ENCODE assay signal across 15 cellular contexts in the genomic region with DNA sequence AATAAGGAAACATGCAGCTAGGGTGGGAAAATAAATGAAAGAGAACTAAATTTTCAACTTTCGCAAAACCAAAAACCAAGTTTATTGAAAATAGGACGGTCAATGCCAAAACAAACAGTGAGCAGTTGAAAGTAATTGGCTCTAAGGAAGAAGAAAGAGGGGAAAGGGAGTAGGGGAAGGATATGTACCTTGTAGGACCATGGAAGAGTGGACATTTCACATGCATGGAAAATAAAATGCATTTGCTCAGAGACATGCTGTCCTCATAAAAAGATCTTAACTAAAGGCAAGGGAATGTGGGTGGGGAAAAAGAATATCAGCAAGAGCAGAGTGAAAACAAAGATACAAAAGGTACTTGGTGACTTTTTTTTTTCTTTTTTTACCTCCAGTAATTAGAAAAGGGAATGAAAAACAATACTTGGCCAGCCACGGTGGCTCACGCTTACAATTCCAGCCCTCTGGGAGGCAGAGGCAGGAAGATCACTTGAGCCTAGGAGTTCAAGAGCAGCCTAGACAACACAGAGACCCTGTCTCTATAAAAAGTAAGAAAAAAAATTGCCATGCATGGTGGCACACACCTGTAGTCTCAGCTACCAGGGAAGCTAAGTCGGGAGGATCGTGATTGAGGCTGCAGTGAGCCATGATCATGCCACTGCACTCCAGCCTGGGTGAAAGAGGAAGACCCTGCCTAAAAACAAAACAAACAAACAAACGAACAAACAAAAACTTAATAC. TPM values are rescaled to one million over a fixed set of nuclear protein-coding genes. Genes with fewer than 3 reads are reported as not detected.
DNase-seq lines count a peak whose midpoint lies in the region; ATAC-seq, FAIRE-seq and TF ChIP-seq lines count a peak whose summit lies in the region.
"Had no signal": no experiment of that assay in that cellular context is flagged by ENCODE, and none has a peak within 500 bp of the region (broad histone marks: within the 10 kb centered on the region; RNA-seq: fewer than 3 reads in every experiment).

No MANE protein-coding gene starts in this region.

- no peak overlapping the region for H3K4me3 ChIP-seq in CD8-positive, alpha-beta memory T cell (ENCODE audit: low read length)
- H3K4me3 ChIP-seq in LNCaP clone FGC (ENCODE audit: low read depth, low read length) (peak overlapping the region; percentile 8), GM12878 (no peak overlapping the region), Peyer's patch (no peak overlapping the region)

- H3K36me3 ChIP-seq in CD8-positive, alpha-beta memory T cell (ENCODE audit: insufficient read depth, low read length): no peaks in the 10 kb centered on the region
- H3K36me3 ChIP-seq in GM12878 (ENCODE audit: control insufficient read depth in 2 of 2, insufficient read depth in 2 of 2, low read length in 1 of 2) (no peaks in the 10 kb centered on the region), Peyer's patch (peaks cover 0 to 8% (median 0%) of the 10 kb centered on the region in 3 donors)

- peaks cover 0 to 20% (median 10%) of the 10 kb centered on the region in 3 donors for H3K36me3 Mint-ChIP-seq in CD8-positive, alpha-beta memory T cell

- H3K4me1 Mint-ChIP-seq in CD8-positive, alpha-beta memory T cell: peaks cover 10 to 35% (median 27%) of the 10 kb centered on the region in 3 donors

- H3K27ac Mint-ChIP-seq in CD8-positive, alpha-beta memory T cell: no peak overlapping the region

- H3K27me3 Mint-ChIP-seq in CD8-positive, alpha-beta memory T cell: no peaks in the 10 kb centered on the region

- RAD21 ChIA-PET in GM12878 (lab: Charles Lee; ENCODE audit: unreplicated experiment): no interaction called here

- no peak for TF ChIP-seq EP300 in GM12878 (IDR thresholded peaks at IDR 0.05; ENCODE audit: borderline replicate concordance in 1 of 2, control insufficient read depth in 1 of 2, low read depth in 2 of 2, low read length in 2 of 2)

- BruUV-seq in GM12878 (replicated peaks; lab: Mats Ljungman, UMichigan): no TSS peak

- DNase-seq in CD8-positive, alpha-beta memory T cell: no peak
- peak; percentile 93 for DNase-seq in LNCaP clone FGC (ENCODE audit: low read depth)
- no peak for DNase-seq in GM12878 (ENCODE audit: low read depth, low spot score)
- DNase-seq in sciatic nerve (ENCODE audit: low spot score): no peak
- no peak for DNase-seq in activated CD4-positive, alpha-beta T cell treated with anti-CD3 and anti-CD28 coated beads, Interleukin-2, amount 50 U/mL, for 48 hours
- DNase-seq in NCI-H1417 treated with DMSO at 0.1 percent for 48 hours (lab: John Stamatoyannopoulos, UW): no peak
- DNase-seq in GM12891 (ENCODE audit: insufficient read length, low spot score): no peak
- no peak for DNase-seq in Peyer's patch
- DNase-seq: Calu3, NCI-H1436 treated with DMSO at 0.1 percent for 48 hours, NCI-H2081 treated with DMSO at 0.1 percent for 48 hours, NCI-H345, NCI-H526 treated with DMSO at 0.1 percent for 48 hours had no signal

- H4K20me1 ChIP-seq in GM12878 (ENCODE audit: control insufficient read depth, insufficient read depth): no peaks in the 10 kb centered on the region

- peak overlapping the region; percentile 25 for H3K27ac ChIP-seq in CD8-positive, alpha-beta memory T cell (ENCODE audit: low read depth, low read length)
- H3K27ac ChIP-seq in GM12878 (ENCODE audit: control insufficient read depth, insufficient read depth) (no peak overlapping the region), Peyer's patch (no peak overlapping the region)

- WGBS in GM12878 (ENCODE audit: insufficient coverage, insufficient replicate concordance, low lambda C conversion rate, missing lambda C conversion rate): 80% methylated on average over 7 of the region's 7 CpGs

- POLR2A ChIA-PET in CD8-positive, alpha-beta memory T cell (lab: Charles Lee): interaction anchor here (0.6 kb wide), 1 partner anchor 183 kb away, joined by 6 read pairs; no protein-coding TSS in a partner anchor
- POLR2A ChIA-PET in GM12878 (lab: Charles Lee): no interaction called here

- no peak overlapping the region for H3K4me2 ChIP-seq in GM12878 (ENCODE audit: control insufficient read depth, insufficient read depth)

- FAIRE-seq in GM12878 (lab: Jason Lieb, UNC): no peak
- FAIRE-seq in GM12891 (lab: Jason Lieb, UNC): no peak
- FAIRE-seq: H54, HepG2 had no signal

- H3K4me1 ChIP-seq in CD8-positive, alpha-beta memory T cell (ENCODE audit: insufficient read depth, low read length): peaks cover 8% of the 10 kb centered on the region
- peaks cover 6% of the 10 kb centered on the region for H3K4me1 ChIP-seq in GM12878 (ENCODE audit: control insufficient read depth, insufficient read depth, low read length)
- H3K4me1 ChIP-seq in Peyer's patch: peaks cover 0 to 7% (median 0%) of the 10 kb centered on the region in 4 donors

- H3K9me3 ChIP-seq in CD8-positive, alpha-beta memory T cell (ENCODE audit: low read length): no peaks in the 10 kb centered on the region
- H3K9me3 ChIP-seq in GM12878 (replicated peaks; ENCODE audit: control insufficient read depth, insufficient read depth, low read length) (no peaks in the 10 kb centered on the region), Peyer's patch (no peaks in the 10 kb centered on the region)

- in situ Hi-C loops in GM12878 (cut with MboI): no loop called here

- H2AFZ ChIP-seq in GM12878 (ENCODE audit: control insufficient read depth, low read depth, low read length): peak overlapping the region; percentile 24; the same call in 1 of the 2 replicates

- no peaks in the 10 kb centered on the region for H3K27me3 ChIP-seq in CD8-positive, alpha-beta memory T cell (ENCODE audit: insufficient read depth, low read length, poor library complexity, severe bottlenecking)
- H3K27me3 ChIP-seq in GM12878 (replicated peaks in 1 of 2; ENCODE audit: control insufficient read depth in 2 of 2, insufficient read depth in 2 of 2, low read length in 1 of 2) (no peaks in the 10 kb centered on the region), Peyer's patch (no peaks in the 10 kb centered on the region)

- CTCF ChIA-PET in CD8-positive, alpha-beta memory T cell (lab: Charles Lee): no interaction called here
- CTCF ChIA-PET in GM12878 (lab: Yijun Ruan, JAX): interaction anchor here (0.7 to 2.9 kb wide), 4 partner anchors 9 to 524 kb away, joined by 3 to 8 read pairs (median 5); no protein-coding TSS in a partner anchor

- H3K4me3 Mint-ChIP-seq in CD8-positive, alpha-beta memory T cell: no peak overlapping the region

- no peaks in the 10 kb centered on the region; the same call in 1 of the 2 replicates for H3K79me2 ChIP-seq in GM12878 (ENCODE audit: control insufficient read depth, insufficient read depth, low read length)

- no peaks in the 10 kb centered on the region for H3K9me3 Mint-ChIP-seq in CD8-positive, alpha-beta memory T cell

- no peak for TF ChIP-seq POLR2A in GM12878 (IDR thresholded peaks at IDR 0.05; ENCODE audit: low read depth, low read length)
- TF ChIP-seq POLR2A in GM12891 (IDR thresholded peaks at IDR 0.05; ENCODE audit: low read depth, low read length): no peak
- TF ChIP-seq POLR2A in Peyer's patch (IDR thresholded peaks at IDR 0.05): no peak

- no peak for TF ChIP-seq CTCF in LNCaP clone FGC (IDR thresholded peaks at IDR 0.05; ENCODE audit: control insufficient read depth, extremely low read depth, insufficient read depth)
- TF ChIP-seq CTCF in GM12878 (IDR thresholded peaks at IDR 0.05 in 2 of 3, conservative IDR thresholded peaks at IDR 0.05 in 1 of 3; ENCODE audit: control insufficient read depth in 2 of 3, extremely low read depth in 1 of 3, insufficient read depth in 1 of 3, low read depth in 3 of 3, low read length in 3 of 3): no peak
- TF ChIP-seq CTCF in Peyer's patch (IDR thresholded peaks at IDR 0.05): no peak

- no peak overlapping the region for H3K9ac ChIP-seq in GM12878 (ENCODE audit: control insufficient read depth, insufficient read depth, low read length)

- SMC1A ChIA-PET in GM12878 (lab: Charles Lee; ENCODE audit: uncharacterized antibody, unreplicated experiment): interaction anchor here (1.1 kb wide), 1 partner anchor 29 kb away, joined by 3 read pairs; no protein-coding TSS in a partner anchor

- intact Hi-C loops in GM12878 (cut with micrococcal nuclease; ENCODE audit: unreplicated experiment) (loop anchor here (10.0 kb wide), 1 partner anchor 149 kb away; a partner anchor contains a TSS), sciatic nerve (cut with DNase I) (no loop called here)

- no peak for TF ChIP-seq RAD21 in GM12878 (IDR thresholded peaks at IDR 0.05; ENCODE audit: insufficient read depth, low read depth, low read length)

- no peak for ATAC-seq in GM12878
- peak; percentile 32 for ATAC-seq in sciatic nerve
- ATAC-seq: HepG2 had no signal

RNA-seq across cellular contexts. Expression of a gene that starts 6.6 kb away (rescaled TPM):
- 1 to 10 TPM; 3.8 to 4.6 TPM for total RNA-seq in CD8-positive, alpha-beta memory T cell
- polyA plus RNA-seq in CD8-positive, alpha-beta memory T cell: 1.8 TPM
- 10.0 and 10.6 TPM in 2 replicates for total RNA-seq in GM12878 (2013; cell fraction: nucleolus; rRNA removed)
- total RNA-seq in GM12878 (2014; rRNA removed) (3.9 and 4.4 TPM in 2 replicates), GM12878 (2014; rRNA removed; fragmentation: Illumina TruSeq; extraction: Trizol) (6.7 TPM in 2 replicates), GM12878 (2021) (6.6 and 7.9 TPM in 2 replicates), sciatic nerve (15.2 TPM), Peyer's patch (1 to 10 TPM; 3.3 to 5.6 (median 4.6) TPM)
- polyA plus RNA-seq in GM12878 (2011; ENCODE audit: low read depth): 1.4 TPM
- polyA plus RNA-seq in GM12878 (2011; rRNA removed) (6.9 and 10.8 TPM in 2 replicates), GM12878 (2014; fragmentation: Illumina TruSeq; extraction: Trizol) (5.5 and 7.9 TPM in 2 replicates), GM12878 (2014; fragmentation: Nextera tagmentation; extraction: Ambion mirVana) (1 to 10 TPM; 1.2 to 1.6 TPM), GM12878 (2014; rRNA removed) (3.3 and 3.5 TPM in 2 replicates), GM12878 (2016; fragmentation: Nextera tagmentation; extraction: Ambion mirVana) (1 to 10 TPM; 5.5 to 7.1 TPM)
- 2.2 and 2.4 TPM in 2 replicates for polyA plus RNA-seq in GM12878 (2011; cell fraction: cytosol; rRNA removed)
- polyA plus RNA-seq in GM12878 (2011; cell fraction: nucleus; rRNA removed): 4.2 and 4.7 TPM in 2 replicates
- polyA plus RNA-seq in GM12878 (2012): 3.1 and 4.0 TPM in 2 replicates
- polyA minus RNA-seq in GM12878 (2011; rRNA and poly(A)+ RNA removed): 4.2 and 5.0 TPM in 2 replicates
- 1.8 and 3.6 TPM in 2 replicates for polyA minus RNA-seq in GM12878 (2011; cell fraction: cytosol; rRNA and poly(A)+ RNA removed)
- 6.9 and 14.6 TPM in 2 replicates for polyA minus RNA-seq in GM12878 (2011; cell fraction: nucleus; rRNA and poly(A)+ RNA removed)
- 2.5 TPM for polyA plus RNA-seq in GM12891 (2012; ENCODE audit: low read depth, missing spikeins)

RNA-seq across cellular contexts. Expression of a gene that starts 6.9 kb away (rescaled TPM):
- under 1 TPM; 0.50 to 0.91 TPM for total RNA-seq in CD8-positive, alpha-beta memory T cell
- not detected for polyA plus RNA-seq in CD8-positive, alpha-beta memory T cell
- total RNA-seq in GM12878 (2013; cell fraction: nucleolus; rRNA removed): 0.22 and 0.29 TPM in 2 replicates
- total RNA-seq in GM12878 (2014; rRNA removed) (0.11 and 0.33 TPM in 2 replicates), GM12878 (2014; rRNA removed; fragmentation: Illumina TruSeq; extraction: Trizol) (0.18 and 0.32 TPM in 2 replicates), GM12878 (2021) (0.24 and 0.72 TPM in 2 replicates), sciatic nerve (1.1 TPM), Peyer's patch (1 to 10 TPM in 1 of 4 donors, under 1 TPM in 2, not detected in 1; 0.18 to 1.7 (median 0.40) TPM)
- polyA plus RNA-seq in GM12878 (2011; ENCODE audit: low read depth): 0.25 TPM
- polyA plus RNA-seq in GM12878 (2011; rRNA removed) (0.26 and 0.37 TPM in 2 replicates), GM12878 (2014; fragmentation: Illumina TruSeq; extraction: Trizol) (0.28 and 0.84 TPM in 2 replicates), GM12878 (2014; fragmentation: Nextera tagmentation; extraction: Ambion mirVana) (under 1 TPM; 0.03 to 0.05 TPM), GM12878 (2014; rRNA removed) (0.16 and 0.29 TPM in 2 replicates), GM12878 (2016; fragmentation: Nextera tagmentation; extraction: Ambion mirVana) (under 1 TPM; 0.10 to 0.35 TPM)
- polyA plus RNA-seq in GM12878 (2011; cell fraction: cytosol; rRNA removed): 0.03 and 0.05 TPM in 2 replicates
- polyA plus RNA-seq in GM12878 (2011; cell fraction: nucleus; rRNA removed): 0.55 and 0.88 TPM in 2 replicates
- polyA plus RNA-seq in GM12878 (2012): 0.31 and 0.45 TPM in 2 replicates
- 0.36 and 0.73 TPM in 2 replicates for polyA minus RNA-seq in GM12878 (2011; rRNA and poly(A)+ RNA removed)
- polyA minus RNA-seq in GM12878 (2011; cell fraction: cytosol; rRNA and poly(A)+ RNA removed): not detected in 2 replicates
- 0.60 and 1.1 TPM in 2 replicates for polyA minus RNA-seq in GM12878 (2011; cell fraction: nucleus; rRNA and poly(A)+ RNA removed)
- 0.39 TPM for polyA plus RNA-seq in GM12891 (2012; ENCODE audit: low read depth, missing spikeins)
